8 cellular contexts compared by ENCODE assay signal in the genomic region with DNA sequence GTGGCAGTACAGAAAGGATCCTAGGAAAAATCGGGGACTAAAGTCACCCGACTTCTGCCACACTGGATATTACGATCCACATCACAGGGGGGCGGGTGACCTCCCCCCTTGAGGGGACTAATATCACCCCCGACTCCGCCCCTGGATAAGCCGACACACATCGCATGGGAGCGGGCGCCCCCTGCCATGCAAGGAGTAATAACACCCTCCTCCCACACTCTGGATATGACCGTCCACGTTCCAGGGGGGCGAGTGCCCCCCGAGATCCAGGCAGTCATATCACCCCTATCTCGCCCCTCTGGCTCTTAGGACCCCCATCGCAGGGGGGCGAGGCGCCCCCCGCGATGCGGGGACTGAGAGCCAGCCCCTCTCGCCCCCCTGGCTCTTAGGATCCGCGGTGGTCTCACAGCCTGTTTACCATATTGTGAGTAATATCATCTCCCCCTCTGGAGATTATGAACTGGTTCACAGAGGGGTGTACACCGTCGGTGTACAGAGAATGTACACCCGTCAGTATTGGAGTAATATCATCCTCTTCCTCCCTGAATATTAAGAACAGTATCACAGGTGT.
DNase-seq lines count a peak whose midpoint lies in the region; ATAC-seq and TF ChIP-seq lines count a peak whose summit lies in the region.

No MANE protein-coding gene starts in this region.

- intact Hi-C loops in activated CD8-positive, alpha-beta T cell treated with anti-CD3 and anti-CD28 coated beads for 36 hours (cut with micrococcal nuclease): loop anchor here (5.0 to 10.0 kb wide), 3 partner anchors 77 to 655 kb away; no protein-coding TSS in a partner anchor
- intact Hi-C loops in testis (cut with DNase I; ENCODE audit: low total_unique reads): no loop called here

- TF ChIP-seq POLR2A in testis (IDR thresholded peaks at IDR 0.05): no peak

- H3K4me3 Mint-ChIP-seq in activated CD8-positive, alpha-beta T cell treated with anti-CD3 and anti-CD28 coated beads for 36 hours: no peak overlapping the region

- peak; percentile 58 for TF ChIP-seq CTCF in activated CD8-positive, alpha-beta T cell treated with anti-CD3 and anti-CD28 coated beads for 36 hours (IDR thresholded peaks at IDR 0.05)
- TF ChIP-seq CTCF in testis (IDR thresholded peaks at IDR 0.05): peak in 2 of 3 experiments; percentile 35 to 46

- 14 to 29% methylated on average over 20 to 27 of the region's 27 CpGs for WGBS in testis, 2 donors

- H3K27ac ChIP-seq in testis: no peak overlapping the region

- no peaks in the 10 kb centered on the region for H3K4me1 Mint-ChIP-seq in activated CD8-positive, alpha-beta T cell treated with anti-CD3 and anti-CD28 coated beads for 36 hours (ENCODE audit: low read depth)

- H3K9me3 Mint-ChIP-seq in activated CD8-positive, alpha-beta T cell treated with anti-CD3 and anti-CD28 coated beads for 36 hours: no peaks in the 10 kb centered on the region

- H3K36me3 Mint-ChIP-seq in activated CD8-positive, alpha-beta T cell treated with anti-CD3 and anti-CD28 coated beads for 36 hours (ENCODE audit: low read depth): no peaks in the 10 kb centered on the region

- no peaks in the 10 kb centered on the region for H3K4me1 ChIP-seq in testis

- H3K9me3 ChIP-seq in testis: no peaks in the 10 kb centered on the region

- H3K36me3 ChIP-seq in testis (ENCODE audit: low read depth, missing control alignments): no peaks in the 10 kb centered on the region

- CTCF ChIA-PET in activated CD8-positive, alpha-beta T cell treated with anti-CD3 and anti-CD28 coated beads for 36 hours (lab: Charles Lee): no interaction called here

- H3K27ac Mint-ChIP-seq in activated CD8-positive, alpha-beta T cell treated with anti-CD3 and anti-CD28 coated beads for 36 hours: no peak overlapping the region

- H3K27me3 ChIP-seq in testis: no peaks in the 10 kb centered on the region

- no peak for DNase-seq in activated CD4-positive, CD25-positive, alpha-beta regulatory T cell treated with anti-CD3 and anti-CD28 coated beads, Interleukin-2, amount 50 U/mL, for 72 hours
- DNase-seq in activated CD8-positive, alpha-beta T cell treated with anti-CD3 and anti-CD28 coated beads for 36 hours: peak; percentile 55
- DNase-seq in iPS-NIHi7 (ENCODE audit: extremely low spot score): peak; percentile 73
- peak; percentile 53 for DNase-seq in testis
- no peak for DNase-seq in NCI-H128 (lab: John Stamatoyannopoulos, UW; ENCODE audit: unreplicated experiment)
- DNase-seq in ACHN: no peak

- no peak overlapping the region for H3K4me3 ChIP-seq in testis

- H3K27me3 Mint-ChIP-seq in activated CD8-positive, alpha-beta T cell treated with anti-CD3 and anti-CD28 coated beads for 36 hours: peaks cover 10% of the 10 kb centered on the region

- POLR2A ChIA-PET in activated CD8-positive, alpha-beta T cell treated with anti-CD3 and anti-CD28 coated beads for 36 hours (lab: Charles Lee): no interaction called here

- in situ Hi-C loops in ACHN (cut with HindIII; ENCODE audit: low pct_ligation_motif_present, low pct_unique_long_range_greater_than_20kb, low sequenced_read_pairs): no loop called here

- ATAC-seq in activated CD4-positive, CD25-positive, alpha-beta regulatory T cell treated with anti-CD3 and anti-CD28 coated beads, Interleukin-2, amount 50 U/mL, for 24 hours: peak; percentile 28 to 45
- peak; percentile 67 for ATAC-seq in activated CD8-positive, alpha-beta T cell treated with anti-CD3 and anti-CD28 coated beads for 36 hours
- ATAC-seq in GM21529 (IDR thresholded peaks at IDR 0.05; ENCODE audit: unreplicated experiment): no peak

Comparison
In these comparisons a context has a peak if more than half of its experiments do, and no peak if none do; other contexts are left out.
1. DNase-seq: peak in activated CD8-positive, alpha-beta T cell treated with anti-CD3 and anti-CD28 coated beads for 36 hours (single experiment), iPS-NIHi7 (single experiment) and testis (single experiment); none in activated CD4-positive, CD25-positive, alpha-beta regulatory T cell treated with anti-CD3 and anti-CD28 coated beads, Interleukin-2, amount 50 U/mL, for 72 hours (single experiment), NCI-H128 (single experiment) and ACHN (single experiment).